Comparison of ENCODE assay signal across 19 cellular contexts in genomic region chr18:71209944-71210343, GRCh38.
"Had no signal": no experiment of that assay in that cellular context is flagged by ENCODE, and none has a peak within 500 bp of the region (broad histone marks: within the 10 kb centered on the region; RNA-seq: fewer than 3 reads in every experiment).

No MANE protein-coding gene starts in this region.

- H3K27ac ChIP-seq: ascending aorta, gastroesophageal sphincter, neural progenitor cell, ovary, psoas muscle, right lobe of liver, upper lobe of right lung, WERI-Rb-1 had no signal

- H3K4me1 Mint-ChIP-seq: activated naive CD4-positive, alpha-beta T cell treated with anti-CD3 and anti-CD28 coated beads, Interleukin-2, amount 50 U/mL, for 24 hours; immature natural killer cell; memory B cell; naive thymus-derived CD4-positive, alpha-beta T cell; neural progenitor cell; stimulated activated naive B cell treated with anti-CD40 and anti-IgM and Interleukin-4, amounts not matched to agents 10 μg/mL and 1 μg/mL and 100 μg/mL, for 72 hours; T-helper 17 cell had no signal

- H3K36me3 Mint-ChIP-seq: activated naive CD4-positive, alpha-beta T cell treated with anti-CD3 and anti-CD28 coated beads, Interleukin-2, amount 50 U/mL, for 24 hours; immature natural killer cell; memory B cell; naive thymus-derived CD4-positive, alpha-beta T cell; neural progenitor cell; stimulated activated naive B cell treated with anti-CD40 and anti-IgM and Interleukin-4, amounts not matched to agents 10 μg/mL and 1 μg/mL and 100 μg/mL, for 72 hours had no signal

- H3K27me3 Mint-ChIP-seq: activated naive CD4-positive, alpha-beta T cell treated with anti-CD3 and anti-CD28 coated beads, Interleukin-2, amount 50 U/mL, for 24 hours; memory B cell; naive thymus-derived CD4-positive, alpha-beta T cell; stimulated activated naive B cell treated with anti-CD40 and anti-IgM and Interleukin-4, amounts not matched to agents 10 μg/mL and 1 μg/mL and 100 μg/mL, for 72 hours; T-helper 17 cell had no signal

- H3K9me3 ChIP-seq: ascending aorta, gastroesophageal sphincter, ovary, psoas muscle, right lobe of liver, upper lobe of right lung had no signal

- H3K4me2 ChIP-seq: neural progenitor cell, smooth muscle cell had no signal

- H3K9me3 Mint-ChIP-seq: activated naive CD4-positive, alpha-beta T cell treated with anti-CD3 and anti-CD28 coated beads, Interleukin-2, amount 50 U/mL, for 24 hours; memory B cell had no signal

- H3K4me1 ChIP-seq: ascending aorta, gastroesophageal sphincter, neural progenitor cell, psoas muscle, right lobe of liver, upper lobe of right lung had no signal

- H3K27ac Mint-ChIP-seq: activated naive CD4-positive, alpha-beta T cell treated with anti-CD3 and anti-CD28 coated beads, Interleukin-2, amount 50 U/mL, for 24 hours; immature natural killer cell; memory B cell; naive thymus-derived CD4-positive, alpha-beta T cell; neural progenitor cell; stimulated activated naive B cell treated with anti-CD40 and anti-IgM and Interleukin-4, amounts not matched to agents 10 μg/mL and 1 μg/mL and 100 μg/mL, for 72 hours; T-helper 17 cell had no signal

- H3K27me3 ChIP-seq: ascending aorta, gastroesophageal sphincter, neural progenitor cell, ovary, upper lobe of right lung had no signal

- H3K4me3 ChIP-seq: ascending aorta, gastroesophageal sphincter, neural progenitor cell, ovary, psoas muscle, right lobe of liver, smooth muscle cell, upper lobe of right lung had no signal

- H3K36me3 ChIP-seq: ascending aorta, gastroesophageal sphincter, neural progenitor cell, ovary, right lobe of liver, upper lobe of right lung, WERI-Rb-1 had no signal

- H2AFZ ChIP-seq: neural progenitor cell had no signal

- H3K4me3 Mint-ChIP-seq: activated naive CD4-positive, alpha-beta T cell treated with anti-CD3 and anti-CD28 coated beads, Interleukin-2, amount 50 U/mL, for 24 hours; immature natural killer cell; memory B cell; naive thymus-derived CD4-positive, alpha-beta T cell; neural progenitor cell; stimulated activated naive B cell treated with anti-CD40 and anti-IgM and Interleukin-4, amounts not matched to agents 10 μg/mL and 1 μg/mL and 100 μg/mL, for 72 hours; T-helper 17 cell had no signal

- DNase-seq: activated CD4-positive, alpha-beta T cell treated with anti-CD3 and anti-CD28 coated beads, Interleukin-2, amount 50 U/mL, for 48 hours; activated gamma-delta T cell; immature natural killer cell; left ventricle myocardium superior; naive thymus-derived CD4-positive, alpha-beta T cell; ovary; psoas muscle; right lobe of liver; stimulated activated CD4-positive, alpha-beta T cell treated with anti-CD3 and anti-CD28 coated beads, Interleukin-4, amount 100 ng/mL, for 4 hours; stimulated activated naive B cell treated with anti-CD40 and anti-IgM and Interleukin-4, amounts not matched to agents 10 μg/mL and 1 μg/mL and 100 μg/mL, for 72 hours; T-helper 17 cell; upper lobe of right lung; WERI-Rb-1 had no signal

- H3K9ac ChIP-seq: neural progenitor cell had no signal
